ENCODE assay signal across 1 cellular context in the genomic region with DNA sequence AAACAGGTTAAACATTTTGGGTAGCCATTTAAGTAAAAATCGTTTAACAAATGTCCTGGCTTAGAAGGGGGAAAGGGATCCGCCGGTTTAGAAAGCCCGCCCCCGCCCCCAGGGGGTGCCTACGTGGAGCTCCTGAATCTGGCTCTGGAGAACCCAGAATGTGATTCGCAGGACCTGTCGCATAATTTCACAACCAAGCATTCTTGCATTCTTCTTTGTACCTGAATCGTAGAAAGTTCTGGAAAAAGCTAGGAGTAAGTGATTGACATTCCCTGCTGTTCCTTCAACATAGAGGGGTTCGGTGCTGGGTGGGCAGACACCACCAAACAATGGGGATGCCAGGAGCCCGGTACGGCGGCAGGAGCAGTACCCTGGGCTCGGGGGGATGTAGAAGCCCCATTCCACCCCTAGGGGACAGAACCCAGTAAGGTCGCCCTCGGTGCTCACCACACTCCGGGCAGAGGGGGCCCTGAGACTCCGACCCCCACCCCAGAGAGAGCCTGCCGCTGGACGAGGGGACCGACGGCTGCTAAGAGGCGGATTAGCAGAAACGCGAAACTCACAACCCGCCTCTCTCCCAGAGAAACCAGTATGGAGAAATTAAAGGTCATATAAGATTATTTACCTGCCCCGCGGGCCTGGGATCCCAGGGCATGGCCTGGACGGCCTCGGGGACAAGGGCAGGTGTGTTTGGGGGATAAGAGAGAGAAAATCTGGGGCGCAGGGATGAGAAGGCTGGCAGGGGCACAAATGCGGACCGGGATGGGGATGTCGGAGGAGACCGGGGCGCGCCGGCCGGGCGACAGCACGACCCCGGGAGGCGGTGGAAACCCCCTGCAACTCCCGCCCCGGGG.
TF ChIP-seq lines count a peak whose summit lies in the region.

No MANE protein-coding gene starts in this region.

TF ChIP-seq in IMR-90, 13 proteins besides CTCF, POLR2A, EP300 and RAD21 (continued from another document):
- TF ChIP-seq CEBPB (IDR thresholded peaks at IDR 0.05; ENCODE audit: low read depth, low read length): peak; percentile 51
- TF ChIP-seq CHD1 (IDR thresholded peaks at IDR 0.05; ENCODE audit: low read depth, low read length): no peak
- no peak; the same call in 1 of the 2 replicates for TF ChIP-seq MXI1 (IDR thresholded peaks at IDR 0.05; ENCODE audit: borderline replicate concordance, low read depth, low read length)
- TF ChIP-seq MAFK (IDR thresholded peaks at IDR 0.05; ENCODE audit: low read depth, low read length): no peak
